ENCODE assay signal across 8 cellular contexts in the genomic region with DNA sequence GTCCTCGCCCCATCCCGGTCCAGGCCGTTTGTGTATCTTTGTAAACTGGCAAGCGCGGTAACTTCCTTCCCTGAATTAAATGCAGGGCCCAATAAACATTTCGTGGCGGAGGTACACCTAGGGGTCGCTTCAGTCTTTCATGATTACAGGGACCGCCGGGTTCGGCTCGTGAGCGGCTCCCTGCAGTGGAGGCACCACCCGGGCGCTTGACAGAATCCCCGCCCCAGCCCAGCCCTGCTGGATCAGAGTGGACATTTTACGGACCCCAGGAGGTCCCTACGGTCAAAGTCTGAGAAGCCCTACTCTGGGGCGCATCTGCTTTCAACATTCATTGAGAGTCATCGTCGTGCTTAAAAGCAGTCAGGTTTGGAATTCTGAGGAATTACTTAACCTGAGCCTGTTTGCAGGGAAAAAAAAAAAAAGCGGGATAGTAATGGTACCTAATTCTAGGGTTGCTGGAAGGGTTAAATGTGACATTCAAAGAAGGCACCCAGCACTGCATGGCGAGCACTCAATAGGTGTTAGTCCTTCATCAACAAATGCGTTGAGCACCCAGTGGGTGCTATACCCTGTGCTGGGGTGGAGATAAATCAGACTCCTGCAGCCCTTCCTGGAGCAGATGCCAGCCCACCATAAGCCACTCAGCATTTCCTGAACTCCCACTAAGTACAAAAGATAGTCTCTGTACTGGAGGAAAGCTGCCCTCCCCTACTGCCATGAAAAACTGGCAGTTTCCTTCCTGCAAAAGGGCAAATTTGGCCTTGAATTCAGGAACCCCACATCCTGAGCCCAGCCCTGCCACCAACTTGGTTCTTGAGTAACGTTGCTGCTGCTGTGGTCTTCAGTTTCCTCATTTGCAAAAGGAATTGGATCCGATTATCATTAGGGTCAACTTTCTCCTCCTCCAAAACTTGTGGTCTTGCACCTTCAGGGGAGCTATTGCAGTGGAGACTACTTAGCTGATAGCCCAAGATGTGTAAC. TPM values are rescaled to one million over a fixed set of nuclear protein-coding genes. Genes with fewer than 3 reads are reported as not detected.
DNase-seq lines count a peak whose midpoint lies in the region; ATAC-seq and FAIRE-seq lines count a peak whose summit lies in the region.

No MANE protein-coding gene starts in this region.

- peak overlapping the region; percentile 78 for H3K4me3 ChIP-seq in iPS-11a (ENCODE audit: low read depth, low read length)
- H3K4me3 ChIP-seq in small intestine (ENCODE audit: low read depth in 1 of 2, low read length in 2 of 2), result peak overlapping the region; percentile 29 to 92

- peak overlapping the region; percentile 77 for H3K4me3 Mint-ChIP-seq in activated CD4-positive, alpha-beta T cell treated with anti-CD3 and anti-CD28 coated beads for 36 hours
- peak overlapping the region; percentile 76 for H3K4me3 Mint-ChIP-seq in activated naive CD8-positive, alpha-beta T cell treated with anti-CD3 and anti-CD28 coated beads, Interleukin-2, amount 10 ng/mL, durations not matched to agents 7 days and 5 days

- peaks cover 0 to 2% of the 10 kb centered on the region in 2 donors for H3K36me3 ChIP-seq in small intestine (ENCODE audit: control insufficient read depth in 2 of 2, insufficient read depth in 2 of 2, low read length in 2 of 2)

- CTCF ChIA-PET in activated CD4-positive, alpha-beta T cell treated with anti-CD3 and anti-CD28 coated beads for 36 hours (lab: Charles Lee), result interaction anchor here (0.6 to 1.4 kb wide), 3 partner anchors 12 to 67 kb away, joined by 3 to 7 read pairs (median 5); no protein-coding TSS in a partner anchor

- H3K27me3 Mint-ChIP-seq in activated CD4-positive, alpha-beta T cell treated with anti-CD3 and anti-CD28 coated beads for 36 hours, result peaks cover 26% of the 10 kb centered on the region
- H3K27me3 Mint-ChIP-seq in activated naive CD8-positive, alpha-beta T cell treated with anti-CD3 and anti-CD28 coated beads, Interleukin-2, amount 10 ng/mL, durations not matched to agents 7 days and 5 days, result peaks cover 40% of the 10 kb centered on the region

- no peaks in the 10 kb centered on the region for H3K9me3 ChIP-seq in small intestine (ENCODE audit: control insufficient read depth, low read depth)

- H3K27ac Mint-ChIP-seq in activated CD4-positive, alpha-beta T cell treated with anti-CD3 and anti-CD28 coated beads for 36 hours, result no peak overlapping the region
- peak overlapping the region; percentile 64 for H3K27ac Mint-ChIP-seq in activated naive CD8-positive, alpha-beta T cell treated with anti-CD3 and anti-CD28 coated beads, Interleukin-2, amount 10 ng/mL, durations not matched to agents 7 days and 5 days

- no peaks in the 10 kb centered on the region for H3K9me3 Mint-ChIP-seq in activated CD4-positive, alpha-beta T cell treated with anti-CD3 and anti-CD28 coated beads for 36 hours (ENCODE audit: low read depth)
- no peaks in the 10 kb centered on the region for H3K9me3 Mint-ChIP-seq in activated naive CD8-positive, alpha-beta T cell treated with anti-CD3 and anti-CD28 coated beads, Interleukin-2, amount 10 ng/mL, durations not matched to agents 7 days and 5 days

- H3K27ac ChIP-seq in small intestine (ENCODE audit: low read depth in 1 of 2, low read length in 1 of 2), result peak overlapping the region; percentile 16 to 83

- H3K4me1 ChIP-seq in small intestine (ENCODE audit: control insufficient read depth in 2 of 2, insufficient read depth in 1 of 2, low read depth in 1 of 2, low read length in 1 of 2), result peaks cover 3 to 4% of the 10 kb centered on the region in 2 donors

- ATAC-seq in activated CD4-positive, alpha-beta T cell treated with anti-CD3 and anti-CD28 coated beads for 36 hours, result peak; percentile 40
- peak; percentile 51 for ATAC-seq in activated naive CD8-positive, alpha-beta T cell treated with anti-CD3 and anti-CD28 coated beads, Interleukin-2, amount 10 ng/mL, durations not matched to agents 7 days and 5 days (ENCODE audit: low read depth)
- ATAC-seq in GM19023 (IDR thresholded peaks at IDR 0.05; ENCODE audit: unreplicated experiment), result no peak

- H3K36me3 Mint-ChIP-seq in activated CD4-positive, alpha-beta T cell treated with anti-CD3 and anti-CD28 coated beads for 36 hours (ENCODE audit: low read depth), result peaks cover 6% of the 10 kb centered on the region
- no peaks in the 10 kb centered on the region for H3K36me3 Mint-ChIP-seq in activated naive CD8-positive, alpha-beta T cell treated with anti-CD3 and anti-CD28 coated beads, Interleukin-2, amount 10 ng/mL, durations not matched to agents 7 days and 5 days

- peaks cover 0 to 4% of the 10 kb centered on the region in 2 donors for H3K27me3 ChIP-seq in small intestine (ENCODE audit: control insufficient read depth in 2 of 2, insufficient read depth in 2 of 2, low read length in 2 of 2)

- FAIRE-seq in small intestine (lab: Jason Lieb, UNC), result no peak

- POLR2A ChIA-PET in activated CD4-positive, alpha-beta T cell treated with anti-CD3 and anti-CD28 coated beads for 36 hours (lab: Charles Lee), result interaction anchor here (0.6 kb wide), 1 partner anchor 26 kb away, joined by 4 read pairs; no protein-coding TSS in a partner anchor
- POLR2A ChIA-PET in activated naive CD8-positive, alpha-beta T cell treated with anti-CD3 and anti-CD28 coated beads, Interleukin-2, amount 10 ng/mL, durations not matched to agents 7 days and 5 days (lab: Charles Lee), result interaction anchor here (0.9 kb wide), 1 partner anchor 295 kb away, joined by 3 read pairs; no protein-coding TSS in a partner anchor

- DNase-seq in activated CD4-positive, alpha-beta T cell treated with anti-CD3 and anti-CD28 coated beads for 36 hours, result no peak
- DNase-seq in activated CD4-positive, alpha-beta T cell treated with anti-CD3 and anti-CD28 coated beads, Interleukin-2, amount 50 U/mL, for 48 hours, result no peak
- DNase-seq in MV-4-11 (lab: John Stamatoyannopoulos, UW) (peak; percentile 91), small intestine (no peak), HCEC 1CT (no peak)
- no peak for DNase-seq in activated naive CD8-positive, alpha-beta T cell treated with anti-CD3 and anti-CD28 coated beads, Interleukin-2, amount 10 ng/mL, durations not matched to agents 7 days and 5 days

- intact Hi-C loops in activated CD4-positive, alpha-beta T cell treated with anti-CD3 and anti-CD28 coated beads for 36 hours (cut with DNase I, micrococcal nuclease), result loop anchor here (1.0 to 5.0 kb wide), 11 partner anchors 53 to 1273 kb away; a partner anchor contains a TSS

- WGBS in small intestine, 3 donors, result 6 to 9% (median 8%) methylated on average over 22 to 26 of the region's 26 CpGs

- H3K4me1 Mint-ChIP-seq in activated CD4-positive, alpha-beta T cell treated with anti-CD3 and anti-CD28 coated beads for 36 hours, result peaks cover 9% of the 10 kb centered on the region
- H3K4me1 Mint-ChIP-seq in activated naive CD8-positive, alpha-beta T cell treated with anti-CD3 and anti-CD28 coated beads, Interleukin-2, amount 10 ng/mL, durations not matched to agents 7 days and 5 days, result peaks cover 2% of the 10 kb centered on the region

RNA-seq across cellular contexts. Expression of a gene that starts 0.7 kb away (rescaled TPM):
- 10 to 100 TPM; 23.4 to 24.8 TPM for total RNA-seq in activated CD4-positive, alpha-beta T cell treated with anti-CD3 and anti-CD28 coated beads for 36 hours
- total RNA-seq in activated naive CD8-positive, alpha-beta T cell treated with anti-CD3 and anti-CD28 coated beads, Interleukin-2, amount 10 ng/mL, durations not matched to agents 7 days and 5 days, result 10 to 100 TPM; 15.5 to 15.7 TPM
- 10 to 100 TPM; 31.1 to 88.6 (median 72.4) TPM for polyA plus RNA-seq in small intestine

RNA-seq across cellular contexts. Expression of a gene that starts 0.8 kb away (rescaled TPM):
- not detected for total RNA-seq in activated CD4-positive, alpha-beta T cell treated with anti-CD3 and anti-CD28 coated beads for 36 hours
- not detected for total RNA-seq in activated naive CD8-positive, alpha-beta T cell treated with anti-CD3 and anti-CD28 coated beads, Interleukin-2, amount 10 ng/mL, durations not matched to agents 7 days and 5 days
- not detected for polyA plus RNA-seq in small intestine

RNA-seq across cellular contexts. Expression of a gene that starts 20.8 kb away (rescaled TPM):
- total RNA-seq in activated CD4-positive, alpha-beta T cell treated with anti-CD3 and anti-CD28 coated beads for 36 hours, result not detected
- not detected for total RNA-seq in activated naive CD8-positive, alpha-beta T cell treated with anti-CD3 and anti-CD28 coated beads, Interleukin-2, amount 10 ng/mL, durations not matched to agents 7 days and 5 days
- polyA plus RNA-seq in small intestine, result not detected

RNA-seq across cellular contexts. Expression of a gene that starts 53.5 kb away (rescaled TPM):
- under 1 TPM; 0.37 to 0.41 TPM for total RNA-seq in activated CD4-positive, alpha-beta T cell treated with anti-CD3 and anti-CD28 coated beads for 36 hours
- total RNA-seq in activated naive CD8-positive, alpha-beta T cell treated with anti-CD3 and anti-CD28 coated beads, Interleukin-2, amount 10 ng/mL, durations not matched to agents 7 days and 5 days, result under 1 TPM in 1 of 2 experiments, not detected in 1; 0.11 TPM
- polyA plus RNA-seq in small intestine, result 1 to 10 TPM; 2.2 to 5.4 (median 3.1) TPM
